ENCODE assay signal across 14 cellular contexts in genomic region chr3:120682095-120682681, GRCh38. TPM values are rescaled to one million over a fixed set of nuclear protein-coding genes. Genes with fewer than 3 reads are reported as not detected.
DNase-seq lines count a peak whose midpoint lies in the region; FAIRE-seq and TF ChIP-seq lines count a peak whose summit lies in the region.
"Had no signal": no experiment of that assay in that cellular context is flagged by ENCODE, and none has a peak within 500 bp of the region (broad histone marks: within the 10 kb centered on the region; RNA-seq: fewer than 3 reads in every experiment).

TSS of gene HGD (minus strand) at chr3:120682239. CDS start at chr3:120682111, 128 bp downstream.

- peak within 1 kb of the TSS; percentile 28 for H3K4me2 ChIP-seq in parathyroid adenoma (ENCODE audit: low read length)

- peaks cover 20% of the 10 kb centered on the region for H3K4me1 Mint-ChIP-seq in chondrocyte (ENCODE audit: low read depth)

- H3K27ac ChIP-seq in parathyroid adenoma (no peak within 1 kb of the TSS), SJCRH30 (no peak within 1 kb of the TSS)
- H3K27ac ChIP-seq: coronary artery had no signal

- no peaks in the 10 kb centered on the region for H3K36me3 ChIP-seq in parathyroid adenoma (ENCODE audit: control insufficient read depth, insufficient read depth, low read length)
- H3K36me3 ChIP-seq in SJCRH30 = 0 out of 2 replicates have a peak, but pooled peaks cover 4% of the 10 kb centered on the region
- H3K36me3 ChIP-seq: MG63 had no signal

- H3K9me3 ChIP-seq in parathyroid adenoma (ENCODE audit: control insufficient read depth, low read length) (no peaks in the 10 kb centered on the region), SJCRH30 (replicated peaks) (no peaks in the 10 kb centered on the region)
- H3K9me3 ChIP-seq: MG63 had no signal

- no peak within 1 kb of the TSS for H3K4me3 ChIP-seq in parathyroid adenoma (ENCODE audit: low read depth, low read length)
- H3K4me3 ChIP-seq in SJCRH30 = no peak within 1 kb of the TSS
- H3K4me3 ChIP-seq: coronary artery, MG63 had no signal

- H3K79me2 ChIP-seq in parathyroid adenoma = no peaks in the 10 kb centered on the region

- FAIRE-seq in RCC 7860 (lab: Jason Lieb, UNC) (peak; percentile 96), islet of Langerhans (lab: Jason Lieb, UNC) (peak; percentile 90)
- FAIRE-seq: G401.6, TTC549 had no signal

- H3K27me3 ChIP-seq in parathyroid adenoma (ENCODE audit: control insufficient read depth, insufficient read depth, low read length) = no peaks in the 10 kb centered on the region
- no peaks in the 10 kb centered on the region for H3K27me3 ChIP-seq in SJCRH30
- H3K27me3 ChIP-seq: MG63 had no signal

- H3K9me3 Mint-ChIP-seq in chondrocyte (ENCODE audit: low read depth) = peaks cover 10% of the 10 kb centered on the region

- no peak within 1 kb of the TSS for H2AFZ ChIP-seq in parathyroid adenoma

- H3K4me3 Mint-ChIP-seq in chondrocyte (ENCODE audit: unreplicated experiment) = no peak within 1 kb of the TSS
- H3K4me3 Mint-ChIP-seq: activated naive CD8-positive, alpha-beta T cell treated with anti-CD3 and anti-CD28 coated beads for 36 hours had no signal

- H3K27me3 Mint-ChIP-seq in chondrocyte (ENCODE audit: low read depth) = no peaks in the 10 kb centered on the region

- no peak for TF ChIP-seq CTCF in parathyroid adenoma (IDR thresholded peaks at IDR 0.05)
- no peak for TF ChIP-seq CTCF in chondrocyte (IDR thresholded peaks at IDR 0.05)

- DNase-seq in DMS53 treated with DMSO at 0.1 percent for 48 hours (lab: John Stamatoyannopoulos, UW; ENCODE audit: unreplicated experiment) (peak; percentile 67), RCC 7860 (ENCODE audit: low spot score) (peak; percentile 92), chondrocyte (ENCODE audit: low spot score) (no peak), COLO829 (ENCODE audit: low spot score) (no peak), SJCRH30 (no peak)
- no peak for DNase-seq in activated CD4-positive, alpha-beta T cell treated with anti-CD3 and anti-CD28 coated beads, Interleukin-2, amount 50 U/mL, for 1 hour
- DNase-seq: activated naive CD8-positive, alpha-beta T cell treated with anti-CD3 and anti-CD28 coated beads for 36 hours; MG63; NCI-H2171 treated with DMSO at 0.1 percent for 48 hours had no signal

- H3K27ac Mint-ChIP-seq in chondrocyte (ENCODE audit: unreplicated experiment) = no peak within 1 kb of the TSS
- H3K27ac Mint-ChIP-seq: activated naive CD8-positive, alpha-beta T cell treated with anti-CD3 and anti-CD28 coated beads for 36 hours had no signal

- no peaks in the 10 kb centered on the region for H3K36me3 Mint-ChIP-seq in chondrocyte (ENCODE audit: low read depth)

- H3K9ac ChIP-seq in parathyroid adenoma = no peak within 1 kb of the TSS

- H3K4me1 ChIP-seq in parathyroid adenoma (peaks cover 12% of the 10 kb centered on the region), SJCRH30 (no peaks in the 10 kb centered on the region)

RNA-seq across cellular contexts. Expression of gene HGD, which starts in this region (rescaled TPM):
- total RNA-seq in chondrocyte = 0.27 to 0.40 TPM in 2 of 3 replicates, not detected in the other
- total RNA-seq in SJCRH30 (2014; rRNA removed; shearing (Covaris generic)) = 0.18 TPM in 1 of 2 replicates, not detected in the other

Comparison
In these comparisons a context has a peak if more than half of its experiments do, and no peak if none do; other contexts are left out.
1. DNase-seq: peak in DMS53 treated with DMSO at 0.1 percent for 48 hours (single experiment) and RCC 7860 (single experiment); none in chondrocyte (single experiment), activated CD4-positive, alpha-beta T cell treated with anti-CD3 and anti-CD28 coated beads, Interleukin-2, amount 50 U/mL, for 1 hour (single experiment), COLO829 (single experiment) and SJCRH30 (0 of 2).